8 cellular contexts compared by ENCODE assay signal in genomic region chr7:1087952-1088920, GRCh38. TPM values are rescaled to one million over a fixed set of nuclear protein-coding genes. Genes with fewer than 3 reads are reported as not detected.
DNase-seq lines count a peak whose midpoint lies in the region; ATAC-seq and TF ChIP-seq lines count a peak whose summit lies in the region.

TSS of gene GPER1 (plus strand) at chr7:1088113. CDS start at chr7:1091729, 3,616 bp downstream.

- peak within 1 kb of the TSS; percentile 58 for H3K4me3 ChIP-seq in CD8-positive, alpha-beta T cell (ENCODE audit: low read depth, low read length)
- H3K4me3 ChIP-seq in body of pancreas: no peak within 1 kb of the TSS

- 42 to 48% methylated on average over 18 to 26 of the region's 28 CpGs for WGBS in body of pancreas, 2 donors

- H3K27me3 Mint-ChIP-seq in CD8-positive, alpha-beta T cell (ENCODE audit: low read depth): no peaks in the 10 kb centered on the region
- H3K27me3 Mint-ChIP-seq in stimulated activated naive B cell treated with anti-CD40 and anti-IgM and Interleukin-4, amounts not matched to agents 10 μg/mL and 1 μg/mL and 100 μg/mL, for 72 hours: no peaks in the 10 kb centered on the region

- H3K9me3 Mint-ChIP-seq in CD8-positive, alpha-beta T cell: no peaks in the 10 kb centered on the region
- H3K9me3 Mint-ChIP-seq in stimulated activated naive B cell treated with anti-CD40 and anti-IgM and Interleukin-4, amounts not matched to agents 10 μg/mL and 1 μg/mL and 100 μg/mL, for 72 hours: no peaks in the 10 kb centered on the region

- no peak for DNase-seq in CD8-positive, alpha-beta T cell
- DNase-seq in KBM-7 (peak; percentile 9), body of pancreas (peak; percentile 56 to 78 (median 70)), iPS-NIHi11 (ENCODE audit: low spot score) (peak; percentile 88), activated gamma-delta T cell treated with Interleukin-2 at 50 U/mL for 16 hours (no peak), NCI-H345 (lab: John Stamatoyannopoulos, UW) (no peak)
- no peak for DNase-seq in stimulated activated naive B cell treated with anti-CD40 and anti-IgM and Interleukin-4, amounts not matched to agents 10 μg/mL and 1 μg/mL and 100 μg/mL, for 72 hours

- in situ Hi-C loops in KBM-7 (cut with MboI; ENCODE audit: low pct_unique_long_range_greater_than_20kb, low sequenced_read_pairs): no loop called here

- CTCF ChIA-PET in CD8-positive, alpha-beta T cell (lab: Charles Lee): interaction anchor here (1.2 to 1.4 kb wide), 5 partner anchors 10 to 110 kb away, joined by 3 to 5 read pairs (median 5); no protein-coding TSS in a partner anchor

- H3K36me3 ChIP-seq in CD8-positive, alpha-beta T cell (ENCODE audit: insufficient read depth, low read length): no peaks in the 10 kb centered on the region
- H3K36me3 ChIP-seq in body of pancreas (replicated peaks in 1 of 2; ENCODE audit: insufficient read depth in 1 of 2, low read depth in 2 of 2): no peaks in the 10 kb centered on the region

- no peak within 1 kb of the TSS for H3K27ac ChIP-seq in CD8-positive, alpha-beta T cell (ENCODE audit: low read depth, low read length)
- H3K27ac ChIP-seq in body of pancreas: peak within 1 kb of the TSS in 3 of 4 donors; percentile 24 to 52 (median 35)

- TF ChIP-seq POLR2A in body of pancreas (IDR thresholded peaks at IDR 0.05): no peak

- ATAC-seq in CD8-positive, alpha-beta T cell: no peak
- peak; percentile 63 for ATAC-seq in body of pancreas
- no peak for ATAC-seq in stimulated activated naive B cell treated with anti-CD40 and anti-IgM and Interleukin-4, amounts not matched to agents 10 μg/mL and 1 μg/mL and 100 μg/mL, for 72 hours (replicated peaks)
- no peak for ATAC-seq in GM19328 (IDR thresholded peaks at IDR 0.05; ENCODE audit: unreplicated experiment)

- peak within 1 kb of the TSS; percentile 75 for H3K4me3 Mint-ChIP-seq in CD8-positive, alpha-beta T cell
- H3K4me3 Mint-ChIP-seq in stimulated activated naive B cell treated with anti-CD40 and anti-IgM and Interleukin-4, amounts not matched to agents 10 μg/mL and 1 μg/mL and 100 μg/mL, for 72 hours: peak within 1 kb of the TSS; percentile 76 to 88

- intact Hi-C loops in CD8-positive, alpha-beta T cell (cut with DNase I, micrococcal nuclease): loop anchor here (1.0 to 5.0 kb wide), 4 partner anchors 49 to 89 kb away; a partner anchor contains a TSS
- intact Hi-C loops in body of pancreas (cut with DNase I): loop anchor here (10.0 kb wide), 1 partner anchor 47 kb away; a partner anchor contains a TSS

- H3K27me3 ChIP-seq in CD8-positive, alpha-beta T cell (ENCODE audit: insufficient read depth, low read length): no peaks in the 10 kb centered on the region
- no peaks in the 10 kb centered on the region for H3K27me3 ChIP-seq in body of pancreas

- no peak for TF ChIP-seq CTCF in CD8-positive, alpha-beta T cell (IDR thresholded peaks at IDR 0.05)
- no peak for TF ChIP-seq CTCF in body of pancreas (IDR thresholded peaks at IDR 0.05)

- H3K36me3 Mint-ChIP-seq in CD8-positive, alpha-beta T cell: peaks cover 6% of the 10 kb centered on the region
- H3K36me3 Mint-ChIP-seq in stimulated activated naive B cell treated with anti-CD40 and anti-IgM and Interleukin-4, amounts not matched to agents 10 μg/mL and 1 μg/mL and 100 μg/mL, for 72 hours: peaks cover 9 to 23% of the 10 kb centered on the region in 2 donors

- no peak within 1 kb of the TSS for H3K27ac Mint-ChIP-seq in CD8-positive, alpha-beta T cell
- peak within 1 kb of the TSS; percentile 51 for H3K27ac Mint-ChIP-seq in stimulated activated naive B cell treated with anti-CD40 and anti-IgM and Interleukin-4, amounts not matched to agents 10 μg/mL and 1 μg/mL and 100 μg/mL, for 72 hours

- peaks cover 11% of the 10 kb centered on the region for H3K4me1 Mint-ChIP-seq in CD8-positive, alpha-beta T cell (ENCODE audit: low read depth)
- H3K4me1 Mint-ChIP-seq in stimulated activated naive B cell treated with anti-CD40 and anti-IgM and Interleukin-4, amounts not matched to agents 10 μg/mL and 1 μg/mL and 100 μg/mL, for 72 hours: peaks cover 25 to 45% of the 10 kb centered on the region in 2 donors

- H3K4me1 ChIP-seq in CD8-positive, alpha-beta T cell (ENCODE audit: insufficient read depth, low read length): peaks cover 11% of the 10 kb centered on the region
- H3K4me1 ChIP-seq in body of pancreas: peaks cover 23% of the 10 kb centered on the region

- H3K9me3 ChIP-seq in CD8-positive, alpha-beta T cell (ENCODE audit: low read length): no peaks in the 10 kb centered on the region
- H3K9me3 ChIP-seq in body of pancreas: no peaks in the 10 kb centered on the region

- POLR2A ChIA-PET in CD8-positive, alpha-beta T cell (lab: Charles Lee): no interaction called here

RNA-seq across cellular contexts. Expression of gene GPER1, which starts in this region (rescaled TPM):
- total RNA-seq in CD8-positive, alpha-beta T cell: under 1 TPM in 1 of 2 experiments, not detected in 1; 0.11 TPM
- 1 to 10 TPM in 1 of 2 donors, not detected in 1; 1.0 TPM for total RNA-seq in body of pancreas

Comparison
In these comparisons a context has a peak if more than half of its experiments do, and no peak if none do; other contexts are left out.
1. DNase-seq: peak in KBM-7 (single experiment), body of pancreas (4 of 4) and iPS-NIHi11 (single experiment); none in CD8-positive, alpha-beta T cell (0 of 7), stimulated activated naive B cell treated with anti-CD40 and anti-IgM and Interleukin-4, amounts not matched to agents 10 μg/mL and 1 μg/mL and 100 μg/mL, for 72 hours (single experiment), activated gamma-delta T cell treated with Interleukin-2 at 50 U/mL for 16 hours (single experiment) and NCI-H345 (single experiment).